ENCODE assay signal across 27 cellular contexts in the genomic region with DNA sequence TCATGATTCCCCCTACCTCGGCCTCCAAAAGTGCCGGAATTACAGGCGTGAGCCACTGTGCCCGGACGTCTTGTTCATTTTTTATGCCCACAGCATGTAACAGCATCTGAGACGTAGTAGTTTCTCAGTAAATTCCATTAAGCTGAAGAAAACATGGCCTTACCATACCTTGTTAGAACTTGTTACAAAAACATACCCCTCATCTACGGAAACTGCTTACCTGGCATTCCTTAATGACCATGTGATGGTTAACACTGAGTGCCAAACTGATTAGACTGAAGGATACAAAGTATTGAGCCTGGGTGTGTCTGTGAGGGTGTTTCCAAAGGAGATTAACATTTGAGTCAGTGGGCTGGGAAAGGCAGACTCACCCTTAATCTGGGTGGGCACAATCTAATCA.
"Had no signal": no experiment of that assay in that cellular context is flagged by ENCODE, and none has a peak within 500 bp of the region (broad histone marks: within the 10 kb centered on the region; RNA-seq: fewer than 3 reads in every experiment).

No MANE protein-coding gene starts in this region.

- H3K27ac Mint-ChIP-seq: naive thymus-derived CD4-positive, alpha-beta T cell; nephron; neural progenitor cell; stimulated activated memory B cell treated with anti-CD40 and anti-IgM and Interleukin-4, amounts not matched to agents 10 μg/mL and 1 μg/mL and 100 μg/mL, for 72 hours had no signal

- H3K4me1 ChIP-seq: esophagus squamous epithelium, neural progenitor cell, parathyroid adenoma, prostate gland, spleen, testis, tibial artery, upper lobe of left lung had no signal

- H3K4me3 Mint-ChIP-seq: naive thymus-derived CD4-positive, alpha-beta T cell; nephron; neural progenitor cell; stimulated activated memory B cell treated with anti-CD40 and anti-IgM and Interleukin-4, amounts not matched to agents 10 μg/mL and 1 μg/mL and 100 μg/mL, for 72 hours had no signal

- H3K27me3 Mint-ChIP-seq: naive thymus-derived CD4-positive, alpha-beta T cell; stimulated activated memory B cell treated with anti-CD40 and anti-IgM and Interleukin-4, amounts not matched to agents 10 μg/mL and 1 μg/mL and 100 μg/mL, for 72 hours had no signal

- H3K79me2 ChIP-seq: parathyroid adenoma had no signal

- H3K9ac ChIP-seq: neural progenitor cell, parathyroid adenoma had no signal

- H3K9me3 Mint-ChIP-seq: naive thymus-derived CD4-positive, alpha-beta T cell; nephron; neural progenitor cell; stimulated activated memory B cell treated with anti-CD40 and anti-IgM and Interleukin-4, amounts not matched to agents 10 μg/mL and 1 μg/mL and 100 μg/mL, for 72 hours had no signal

- FAIRE-seq: endothelial cell of umbilical vein, frontal cortex, kidney, urothelium cell line had no signal

- H3K27ac ChIP-seq: coronary artery, esophagus squamous epithelium, neural progenitor cell, parathyroid adenoma, prostate gland, spleen, testis, tibial artery, upper lobe of left lung had no signal

- H3K4me2 ChIP-seq: neural progenitor cell had no signal

- DNase-seq: dermis blood vessel endothelial cell; effector memory CD4-positive, alpha-beta T cell; erythroblast; esophagus squamous epithelium; head of caudate nucleus; kidney; mesenchymal stem cell; midbrain; naive thymus-derived CD4-positive, alpha-beta T cell; right cardiac atrium; spleen; stimulated activated CD4-positive, alpha-beta T cell treated with anti-CD3 and anti-CD28 coated beads, Interleukin-4, amount 100 ng/mL, for 4 hours; stimulated activated naive CD8-positive, alpha-beta T cell treated with anti-CD3 and anti-CD28 coated beads, Interleukin-15, Interleukin-2, amounts not matched to agents 100 U/mL and 50 U/mL, for 24 hours; substantia nigra; testis; tibial artery; upper lobe of left lung had no signal

- H3K36me3 ChIP-seq: esophagus squamous epithelium, neural progenitor cell, prostate gland, tibial artery, upper lobe of left lung had no signal

- H3K4me1 Mint-ChIP-seq: naive thymus-derived CD4-positive, alpha-beta T cell; nephron; neural progenitor cell; stimulated activated memory B cell treated with anti-CD40 and anti-IgM and Interleukin-4, amounts not matched to agents 10 μg/mL and 1 μg/mL and 100 μg/mL, for 72 hours had no signal

- H2AFZ ChIP-seq: neural progenitor cell, parathyroid adenoma had no signal

- H3K27me3 ChIP-seq: esophagus squamous epithelium, neural progenitor cell, spleen, testis, tibial artery, upper lobe of left lung had no signal

- H3K4me3 ChIP-seq: coronary artery, esophagus squamous epithelium, lung, neural progenitor cell, prostate gland, spleen, testis, tibial artery, upper lobe of left lung had no signal

- H3K9me3 ChIP-seq: esophagus squamous epithelium, prostate gland, spleen, testis, tibial artery, upper lobe of left lung had no signal
